ENCODE assay signal across 15 cellular contexts in genomic region chr5:127074466-127074865, GRCh38.
"Had no signal": no experiment of that assay in that cellular context is flagged by ENCODE, and none has a peak within 500 bp of the region (broad histone marks: within the 10 kb centered on the region; RNA-seq: fewer than 3 reads in every experiment).

No MANE protein-coding gene starts in this region.

- H3K4me3 Mint-ChIP-seq: neural crest cell had no signal

- DNase-seq: activated CD4-positive, alpha-beta T cell treated with anti-CD3 and anti-CD28 coated beads, Interleukin-2, amount 50 U/mL, for 48 hours; activated CD8-positive, alpha-beta memory T cell treated with anti-CD3 and anti-CD28 coated beads, Interleukin-2, amount 10 ng/mL, durations not matched to agents 7 days and 5 days; activated gamma-delta T cell treated with Interleukin-2 at 50 U/mL for 16 hours; activated T-cell treated with anti-CD3 and anti-CD28 coated beads, Interleukin-2, amount 50 U/mL, for 48 hours; erythroblast; glutamatergic neuron; ovary; sigmoid colon; stimulated activated CD4-positive, alpha-beta T cell treated with anti-CD3 and anti-CD28 coated beads, Interleukin-2, amount 100 ng/mL, for 48 hours; stimulated activated naive CD4-positive, alpha-beta T cell treated with Interleukin-2 at 50 U/mL for 16 hours; trophoblast cell had no signal

- H3K9me3 Mint-ChIP-seq: neural crest cell; T-helper 2 cell treated with Interferon-gamma antibody and Interleukin-4, amounts not matched to agents 5 μg/mL and 100 μg/mL, for 36 hours had no signal

- H3K27me3 ChIP-seq: ovary, sigmoid colon had no signal

- H3K27me3 Mint-ChIP-seq: activated CD8-positive, alpha-beta memory T cell treated with anti-CD3 and anti-CD28 coated beads, Interleukin-2, amount 10 ng/mL, durations not matched to agents 7 days and 5 days; memory B cell had no signal

- H3K27ac Mint-ChIP-seq: activated CD8-positive, alpha-beta memory T cell treated with anti-CD3 and anti-CD28 coated beads, Interleukin-2, amount 10 ng/mL, durations not matched to agents 7 days and 5 days had no signal

- H3K9me3 ChIP-seq: ovary, sigmoid colon had no signal

- H3K36me3 ChIP-seq: ovary, sigmoid colon had no signal

- ATAC-seq: activated CD4-positive, CD25-positive, alpha-beta regulatory T cell treated with anti-CD3 and anti-CD28 coated beads, Interleukin-2, amount 50 U/mL, for 24 hours; activated CD8-positive, alpha-beta memory T cell treated with anti-CD3 and anti-CD28 coated beads, Interleukin-2, amount 10 ng/mL, durations not matched to agents 7 days and 5 days had no signal

- H3K27ac ChIP-seq: ovary, sigmoid colon had no signal
